In the genomic region with DNA sequence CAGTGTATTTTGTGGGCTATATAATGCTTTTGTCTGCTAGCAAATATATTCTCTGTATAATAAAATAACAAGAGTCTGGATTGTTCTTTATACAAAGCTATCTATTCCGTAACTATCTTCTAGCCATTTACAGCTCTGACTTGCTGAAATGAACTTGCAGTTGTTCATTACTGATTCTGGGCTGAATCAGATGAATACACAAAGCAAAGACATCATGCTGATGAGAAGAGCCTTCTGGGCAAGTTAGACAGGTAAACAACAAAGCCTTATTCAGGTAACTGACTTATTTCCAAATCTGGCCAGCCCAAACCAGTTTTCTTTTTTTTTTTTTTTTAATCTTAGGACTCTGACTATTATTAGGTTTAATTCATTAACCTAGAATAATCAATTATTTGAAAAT, we compare ENCODE assay signal across 18 cellular contexts.
"Had no signal": no experiment of that assay in that cellular context is flagged by ENCODE, and none has a peak within 500 bp of the region (broad histone marks: within the 10 kb centered on the region; RNA-seq: fewer than 3 reads in every experiment).

No MANE protein-coding gene starts in this region.

- DNase-seq: activated CD4-positive, alpha-beta T cell treated with anti-CD3 and anti-CD28 coated beads, Interleukin-2, amount 10 ng/mL, durations not matched to agents 24 days and 14 days; activated CD4-positive, CD25-positive, alpha-beta regulatory T cell; activated CD8-positive, alpha-beta memory T cell treated with anti-CD3 and anti-CD28 coated beads, Interleukin-2, amount 50 U/mL, for 4 hours; activated CD8-positive, alpha-beta T cell treated with anti-CD3 and anti-CD28 coated beads, Interleukin-2, amount 10 ng/mL, durations not matched to agents 7 days and 5 days; activated gamma-delta T cell; activated T-cell treated with anti-CD3 and anti-CD28 coated beads, Interleukin-2, amount 50 U/mL, for 48 hours; amniotic stem cell; body of pancreas; effector CD8-positive, alpha-beta T cell; heart right ventricle; naive B cell; pancreas; sigmoid colon; spleen; stimulated activated naive CD8-positive, alpha-beta T cell treated with anti-CD3 and anti-CD28 coated beads, Interleukin-15, amount 100 ng/mL, for 72 hours had no signal

- H3K4me3 ChIP-seq: body of pancreas, gastroesophageal sphincter, heart right ventricle, pancreas, sigmoid colon, spleen had no signal

- H3K36me3 ChIP-seq: gastroesophageal sphincter, heart right ventricle, pancreas, sigmoid colon, spleen had no signal

- H3K9me3 ChIP-seq: body of pancreas, gastroesophageal sphincter, heart right ventricle, pancreas, sigmoid colon, spleen had no signal

- H3K4me1 ChIP-seq: gastroesophageal sphincter, sigmoid colon, spleen had no signal

- H3K27me3 ChIP-seq: body of pancreas, gastroesophageal sphincter, heart right ventricle, pancreas, sigmoid colon, spleen had no signal

- H3K27ac ChIP-seq: body of pancreas, gastroesophageal sphincter, heart right ventricle, pancreas, sigmoid colon, spleen had no signal

- ATAC-seq: activated CD8-positive, alpha-beta T cell treated with anti-CD3 and anti-CD28 coated beads, Interleukin-2, amount 10 ng/mL, durations not matched to agents 7 days and 5 days; activated naive CD4-positive, alpha-beta T cell treated with anti-CD3 and anti-CD28 coated beads, Interleukin-2, amount 50 U/mL, for 72 hours; gastroesophageal sphincter; heart right ventricle; left lobe of liver; stimulated activated naive CD8-positive, alpha-beta T cell treated with anti-CD3 and anti-CD28 coated beads, Interleukin-15, amount 100 ng/mL, for 72 hours had no signal
